Comparison of ENCODE assay signal across 8 cellular contexts in the genomic region with DNA sequence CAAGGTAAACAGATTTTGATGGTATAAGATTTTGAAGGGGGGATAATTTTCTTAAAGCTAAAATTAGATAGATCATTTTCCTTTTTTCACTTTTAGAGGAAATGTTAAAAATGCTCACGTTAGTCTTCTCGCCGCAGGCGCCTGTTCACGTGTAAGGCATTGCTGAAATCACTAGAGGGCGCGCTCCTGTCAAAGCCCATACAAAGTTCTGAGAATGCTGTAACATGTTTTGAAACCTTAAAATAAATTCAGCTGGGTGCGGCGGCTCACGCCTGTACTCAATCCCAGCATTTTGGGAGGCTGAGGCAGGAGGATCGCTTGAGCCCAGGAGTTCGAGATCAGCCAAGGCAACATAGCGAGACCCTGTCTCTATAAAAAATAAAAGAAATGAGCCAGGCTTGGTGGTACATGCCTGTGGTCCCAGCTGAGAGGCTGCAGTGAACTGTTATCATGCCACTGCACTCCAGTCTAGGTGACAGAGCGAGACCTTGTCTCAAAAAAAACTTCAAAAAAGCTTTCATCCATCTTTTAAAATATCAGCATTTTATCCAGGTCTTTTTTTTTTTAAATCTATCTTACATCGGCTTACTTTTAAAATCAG.
DNase-seq lines count a peak whose midpoint lies in the region; ATAC-seq and TF ChIP-seq lines count a peak whose summit lies in the region.

No MANE protein-coding gene starts in this region.

- H3K4me3 ChIP-seq in HFF-Myc (replicated peaks; ENCODE audit: low read depth, low read length), result no peak overlapping the region
- no peak overlapping the region for H3K4me3 ChIP-seq in psoas muscle

- DNase-seq in NCI-H446 (lab: John Stamatoyannopoulos, UW), result peak; percentile 13 to 65
- no peak for DNase-seq in NCI-H446 treated with DMSO at 0.1 percent for 48 hours (lab: John Stamatoyannopoulos, UW)
- DNase-seq in HFF-Myc (ENCODE audit: extremely low read depth, low read depth), result no peak
- DNase-seq in NCI-H345 (lab: John Stamatoyannopoulos, UW), result peak; percentile 42
- DNase-seq in activated T-cell treated with anti-CD3 and anti-CD28 coated beads for 24 hours (ENCODE audit: low read depth), result peak; percentile 11
- DNase-seq in germinal center (ENCODE audit: low spot score), result peak; percentile 10
- DNase-seq in psoas muscle, result peak; percentile 20 to 42

- no peaks in the 10 kb centered on the region for H3K4me1 ChIP-seq in psoas muscle

- intact Hi-C loops in psoas muscle (cut with DNase I), result loop anchor here (2.0 to 10.0 kb wide), 2 partner anchors 375 to 377 kb away; no protein-coding TSS in a partner anchor

- peak in 2 of 4 donors; percentile 37 to 39 for ATAC-seq in psoas muscle
- ATAC-seq in GM19328 (IDR thresholded peaks at IDR 0.05; ENCODE audit: unreplicated experiment), result no peak

- TF ChIP-seq CTCF in HFF-Myc (IDR thresholded peaks at IDR 0.05; ENCODE audit: low read depth, low read length, missing control alignments), result peak; percentile 63
- TF ChIP-seq CTCF in psoas muscle (IDR thresholded peaks at IDR 0.05), result peak; percentile 62

- no peaks in the 10 kb centered on the region for H3K9me3 ChIP-seq in psoas muscle

- WGBS in psoas muscle, 3 donors, result 13 to 29% (median 14%) methylated on average over 15 of the region's 15 CpGs

- no peaks in the 10 kb centered on the region for H3K36me3 ChIP-seq in psoas muscle (ENCODE audit: insufficient read depth in 1 of 2, low read depth in 1 of 2)

- H3K27ac ChIP-seq in psoas muscle, result no peak overlapping the region

- no peaks in the 10 kb centered on the region for H3K27me3 ChIP-seq in psoas muscle (ENCODE audit: insufficient read depth in 3 of 3, low read length in 2 of 3)

Comparison
In these comparisons a context has a peak if more than half of its experiments do, and no peak if none do; other contexts are left out.
1. DNase-seq: peak in NCI-H446 (2 of 2), NCI-H345 (single experiment), activated T-cell treated with anti-CD3 and anti-CD28 coated beads for 24 hours (single experiment), germinal center (single experiment) and psoas muscle (2 of 2); none in NCI-H446 treated with DMSO at 0.1 percent for 48 hours (single experiment) and HFF-Myc (single experiment).